Comparison of ENCODE assay signal across 8 cellular contexts in the genomic region with DNA sequence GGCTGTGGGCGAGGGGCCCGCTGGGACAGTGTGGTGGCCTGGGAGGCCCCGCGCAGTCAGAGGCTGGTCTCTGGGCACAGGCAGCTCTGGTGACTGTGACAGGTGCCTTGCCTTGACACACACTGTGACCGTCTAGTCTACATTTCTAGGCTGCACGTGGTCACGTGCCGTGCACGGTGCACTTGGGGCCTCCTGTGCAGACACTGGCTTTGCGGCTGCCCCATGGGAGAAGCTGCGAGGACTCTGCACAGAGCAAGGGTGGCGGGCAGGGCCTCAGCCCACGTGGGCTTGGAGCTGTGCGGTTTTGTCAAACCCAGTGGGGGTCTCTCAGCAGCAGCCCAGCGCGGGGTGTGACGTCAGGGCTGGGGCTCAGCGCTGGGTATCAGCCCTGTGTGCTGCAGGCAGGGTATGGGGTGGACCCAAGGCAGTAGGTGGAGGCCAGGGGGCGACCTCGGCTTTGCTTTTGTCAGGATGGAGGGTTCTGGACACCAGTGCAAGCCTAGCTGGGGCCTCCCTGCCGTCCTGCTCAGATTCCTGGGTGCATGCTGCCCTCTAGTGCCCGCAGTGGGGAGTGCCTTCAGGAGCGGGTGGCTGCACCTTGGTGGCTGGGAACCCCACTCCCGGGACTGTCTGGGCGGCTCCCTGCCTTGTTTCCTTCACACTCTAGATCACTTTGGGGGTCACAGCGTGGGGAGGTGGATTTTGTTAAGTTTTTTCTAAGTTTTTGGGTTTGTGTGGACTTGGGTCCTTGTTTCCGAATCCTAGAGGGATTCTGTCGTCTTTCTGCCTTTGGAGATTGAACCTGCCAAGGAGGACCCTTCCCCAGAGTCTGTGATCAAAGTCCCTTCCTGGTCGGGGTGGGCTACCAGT.
DNase-seq lines count a peak whose midpoint lies in the region; ATAC-seq and TF ChIP-seq lines count a peak whose summit lies in the region.

No MANE protein-coding gene starts in this region.

- DNase-seq in C1 segment of cervical spinal cord (lab: John Stamatoyannopoulos, UW), result peak; percentile 16 to 82 (median 62)
- peak; percentile 56 for DNase-seq in NCI-H2107 treated with DMSO at 0.1 percent for 48 hours (lab: John Stamatoyannopoulos, UW; ENCODE audit: unreplicated experiment)
- DNase-seq in WERI-Rb-1, result peak; percentile 88
- DNase-seq in brain microvascular endothelial cell, result peak; percentile 70
- DNase-seq in iPS-NIHi7 (ENCODE audit: extremely low spot score), result peak; percentile 97
- peak; percentile 66 to 88 (median 74) for DNase-seq in stimulated activated CD4-positive, alpha-beta T cell treated with anti-CD3 and anti-CD28 coated beads, Interleukin-12 subunit alpha, Interleukin-12 subunit beta, amount 100 ng/mL, for 48 hours (ENCODE audit: low read depth in 2 of 3, low spot score in 1 of 3)

- peaks cover 33% of the 10 kb centered on the region for H3K36me3 ChIP-seq in WERI-Rb-1
- H3K36me3 ChIP-seq in brain microvascular endothelial cell (replicated peaks), result peaks cover 3% of the 10 kb centered on the region

- peak overlapping the region; percentile 53 for H3K27ac ChIP-seq in WERI-Rb-1
- no peak overlapping the region for H3K27ac ChIP-seq in brain microvascular endothelial cell

- H3K4me3 ChIP-seq in WERI-Rb-1 (ENCODE audit: low read depth, low read length), result no peak overlapping the region
- no peak overlapping the region for H3K4me3 ChIP-seq in brain microvascular endothelial cell (ENCODE audit: low read depth, low read length)

- in situ Hi-C loops in brain microvascular endothelial cell (cut with HindIII; ENCODE audit: low pct_ligation_motif_present, low sequenced_read_pairs), result no loop called here

- TF ChIP-seq CTCF in WERI-Rb-1 (IDR thresholded peaks at IDR 0.05; ENCODE audit: low read depth, low read length), result peak; percentile 95
- peak; percentile 97 for TF ChIP-seq CTCF in brain microvascular endothelial cell (IDR thresholded peaks at IDR 0.05; ENCODE audit: low read depth, low read length, missing control alignments)

- no peaks in the 10 kb centered on the region for H3K9me3 ChIP-seq in WERI-Rb-1 (ENCODE audit: severe bottlenecking)

- H3K27me3 ChIP-seq in WERI-Rb-1 (ENCODE audit: insufficient read depth, low read depth, severe bottlenecking), result no peaks in the 10 kb centered on the region
- H3K27me3 ChIP-seq in brain microvascular endothelial cell (replicated peaks), result no peaks in the 10 kb centered on the region

- ATAC-seq in GM21515 (IDR thresholded peaks at IDR 0.05; ENCODE audit: unreplicated experiment), result peak; percentile 70
- no peak for ATAC-seq in HG03139 (IDR thresholded peaks at IDR 0.05; ENCODE audit: unreplicated experiment)
